In the genomic region with DNA sequence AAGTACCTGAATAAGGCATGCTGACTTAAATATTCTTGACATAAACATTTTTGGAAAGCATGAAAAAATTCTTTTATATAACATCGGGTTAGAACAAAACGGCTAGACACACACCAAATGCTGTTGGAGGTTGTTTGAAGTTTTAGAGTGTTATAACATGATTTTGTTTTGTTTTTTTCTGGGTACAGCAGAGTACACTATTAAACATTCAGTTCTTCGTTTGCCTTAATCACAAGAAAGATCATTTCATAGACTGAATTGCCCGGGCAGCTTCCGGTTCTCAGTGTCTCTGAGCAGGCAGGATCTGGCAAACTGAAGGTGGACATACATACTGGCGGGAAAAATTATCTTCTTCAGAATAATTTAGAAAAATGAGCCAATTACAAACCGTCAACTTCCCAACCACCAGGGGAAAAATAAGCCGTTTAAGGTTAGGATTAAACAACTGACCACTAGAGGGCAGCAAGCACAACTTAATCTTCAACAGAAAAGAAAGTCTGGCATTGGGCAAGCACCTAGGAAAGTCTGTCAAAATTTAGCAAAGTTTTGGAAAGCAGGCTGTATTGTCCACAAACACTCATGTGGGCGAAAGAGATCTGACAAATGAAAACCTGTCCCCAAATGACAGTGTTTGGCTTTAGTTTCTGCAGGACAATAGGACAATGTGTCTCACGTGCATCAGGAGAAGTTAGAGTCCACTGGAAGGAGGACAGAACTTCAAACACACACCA, we compare ENCODE assay signal across 8 cellular contexts. TPM values are rescaled to one million over a fixed set of nuclear protein-coding genes. Genes with fewer than 3 reads are reported as not detected.
DNase-seq lines count a peak whose midpoint lies in the region; ATAC-seq and TF ChIP-seq lines count a peak whose summit lies in the region.

No MANE protein-coding gene starts in this region.

- peaks cover 2 to 60% of the 10 kb centered on the region in 2 donors for H3K36me3 ChIP-seq in psoas muscle (ENCODE audit: insufficient read depth in 1 of 2, low read depth in 1 of 2)

- peak; percentile 85 for TF ChIP-seq CTCF in psoas muscle (IDR thresholded peaks at IDR 0.05)

- no peaks in the 10 kb centered on the region for H3K27me3 ChIP-seq in psoas muscle (ENCODE audit: insufficient read depth in 3 of 3, low read length in 2 of 3)

- no peaks in the 10 kb centered on the region for H3K9me3 ChIP-seq in psoas muscle

- intact Hi-C loops in left cardiac atrium (cut with DNase I) (loop anchor here (2.0 to 10.0 kb wide), 4 partner anchors 292 to 486 kb away; no protein-coding TSS in a partner anchor), psoas muscle (cut with DNase I) (loop anchor here in 1 of 2 donors (1.0 to 5.0 kb wide), 4 partner anchors 292 to 624 kb away; no protein-coding TSS in a partner anchor)

- H3K27ac ChIP-seq in psoas muscle, result no peak overlapping the region

- WGBS in psoas muscle, 3 donors, result 21 to 28% (median 21%) methylated on average over 10 of the region's 10 CpGs

- peak overlapping the region; percentile 3 for H3K4me3 ChIP-seq in psoas muscle

- H3K4me1 ChIP-seq in psoas muscle, result peaks cover 35% of the 10 kb centered on the region

- DNase-seq in COR-L47 (lab: John Stamatoyannopoulos, UW) (peak; percentile 48), NCI-H1048 (lab: John Stamatoyannopoulos, UW) (peak; percentile 49), SIG-M5 (lab: John Stamatoyannopoulos, UW) (peak; percentile 76), amniotic stem cell (lab: John Stamatoyannopoulos, UW) (peak; percentile 77), left cardiac atrium (no peak), psoas muscle (no peak)

- peak; percentile 41 for ATAC-seq in GM21526 (IDR thresholded peaks at IDR 0.05; ENCODE audit: low FRiP score, unreplicated experiment)
- ATAC-seq in left cardiac atrium, result peak; percentile 72 to 82
- peak; percentile 73 to 90 (median 77) for ATAC-seq in psoas muscle
- no peak for ATAC-seq in HG02852 (IDR thresholded peaks at IDR 0.05; ENCODE audit: unreplicated experiment)

RNA-seq across cellular contexts. Expression of gene ZNF217, which starts 15.0 kb away (rescaled TPM):
- total RNA-seq in left cardiac atrium, result 10 to 100 TPM; 12.6 to 15.8 TPM
- total RNA-seq in psoas muscle, result 1 to 10 TPM; 4.0 to 8.1 (median 6.1) TPM
- polyA plus RNA-seq in psoas muscle, result 1 to 10 TPM; 1.7 to 4.3 (median 2.6) TPM

Comparison
In these comparisons a context has a peak if more than half of its experiments do, and no peak if none do; other contexts are left out.
1. DNase-seq: peak in COR-L47 (single experiment), NCI-H1048 (single experiment), SIG-M5 (single experiment) and amniotic stem cell (single experiment); none in left cardiac atrium (single experiment) and psoas muscle (0 of 2).